ENCODE assay signal across 8 cellular contexts in the genomic region with DNA sequence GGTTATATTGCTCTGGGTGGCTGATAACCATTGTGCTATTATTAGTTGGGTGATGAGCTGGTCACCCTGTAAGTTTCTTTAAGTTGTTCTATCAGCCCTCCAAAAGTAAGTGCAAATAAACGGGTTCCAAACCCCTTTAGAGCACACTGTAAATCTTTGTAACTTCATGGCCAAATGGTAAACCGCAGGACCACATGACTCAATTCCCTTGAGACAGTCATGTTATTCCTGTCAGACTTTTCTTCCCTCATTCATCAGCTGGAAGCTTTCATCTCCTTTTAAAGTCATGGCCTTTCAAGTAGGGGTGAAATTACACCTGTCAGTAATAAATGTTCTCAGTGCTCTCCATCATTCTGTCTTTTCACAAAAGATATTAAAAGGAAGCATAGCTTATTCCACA.
A peak's percentile ranks its signal among the peaks of the same experiment; 100 is the strongest.
DNase-seq lines count a peak whose midpoint lies in the region; ATAC-seq and TF ChIP-seq lines count a peak whose summit lies in the region.

No MANE protein-coding gene starts in this region.

- TF ChIP-seq POLR2A in right lobe of liver (IDR thresholded peaks at IDR 0.05) (no peak), spleen (IDR thresholded peaks at IDR 0.05) (no peak)

- peaks cover 2% of the 10 kb centered on the region for H3K9me3 Mint-ChIP-seq in Calu3 (ENCODE audit: low read depth, unreplicated experiment)

- H3K9ac ChIP-seq in mammary epithelial cell (ENCODE audit: insufficient read depth, low read length), result no peak overlapping the region

- CTCF ChIA-PET in Calu3 (lab: Charles Lee), result interaction anchor here (0.6 to 1.1 kb wide), 2 partner anchors 17 to 83 kb away, joined by 3 to 4 read pairs; no protein-coding TSS in a partner anchor
- CTCF ChIA-PET in mammary epithelial cell (lab: Charles Lee; ENCODE audit: low non-redundant PET), result no interaction called here

- no peak overlapping the region for H3K27ac Mint-ChIP-seq in Calu3 (ENCODE audit: unreplicated experiment)

- no peak overlapping the region for H3K4me2 ChIP-seq in mammary epithelial cell (ENCODE audit: insufficient read depth, low read depth, low read length)

- intact Hi-C loops in Calu3 (cut with micrococcal nuclease; ENCODE audit: unreplicated experiment), result no loop called here
- intact Hi-C loops in mammary epithelial cell (cut with micrococcal nuclease), result no loop called here
- intact Hi-C loops in right lobe of liver (cut with DNase I), result no loop called here
- intact Hi-C loops in spleen (cut with DNase I; ENCODE audit: low total_unique reads), result no loop called here

- no peaks in the 10 kb centered on the region for H3K36me3 Mint-ChIP-seq in Calu3 (ENCODE audit: insufficient read depth, unreplicated experiment)

- H3K9me3 ChIP-seq in mammary epithelial cell (replicated peaks; ENCODE audit: insufficient read depth, low read length), result no peaks in the 10 kb centered on the region
- no peaks in the 10 kb centered on the region for H3K9me3 ChIP-seq in right lobe of liver
- no peaks in the 10 kb centered on the region for H3K9me3 ChIP-seq in spleen

- H3K27ac ChIP-seq in mammary epithelial cell (ENCODE audit: insufficient read depth, low read depth, low read length), result no peak overlapping the region
- H3K27ac ChIP-seq in right lobe of liver, result no peak overlapping the region
- peak overlapping the region in 4 of 8 donors; percentile 30 to 42 (median 37) for H3K27ac ChIP-seq in spleen

- peaks cover 11% of the 10 kb centered on the region for H3K4me1 Mint-ChIP-seq in Calu3 (ENCODE audit: low read depth, unreplicated experiment)

- dilution Hi-C loops in mammary epithelial cell (cut with HindIII; ENCODE audit: low sequenced_read_pairs), result no loop called here

- H3K36me3 ChIP-seq in mammary epithelial cell (ENCODE audit: insufficient read depth, low read length), result no peaks in the 10 kb centered on the region
- no peaks in the 10 kb centered on the region for H3K36me3 ChIP-seq in right lobe of liver
- H3K36me3 ChIP-seq in spleen, result no peaks in the 10 kb centered on the region

- H3K4me3 Mint-ChIP-seq in Calu3 (ENCODE audit: low read depth, unreplicated experiment), result no peak overlapping the region

- BruUV-seq in Calu3 (replicated peaks; lab: Mats Ljungman, UMichigan), result no TSS peak
- BruUV-seq in mammary epithelial cell (replicated peaks; lab: Mats Ljungman, UMichigan), result no TSS peak

- H4K20me1 ChIP-seq in mammary epithelial cell (ENCODE audit: insufficient read depth, low read length), result no peaks in the 10 kb centered on the region

- DNase-seq in Calu3, result peak; percentile 4
- DNase-seq in mammary epithelial cell, result peak; percentile 37
- DNase-seq in right lobe of liver, result no peak
- no peak for DNase-seq in stimulated activated naive CD4-positive, alpha-beta T cell (lab: John Stamatoyannopoulos, UW)
- no peak for DNase-seq in left lobe of liver (ENCODE audit: low spot score)
- no peak for DNase-seq in spleen

- TF ChIP-seq CTCF in Calu3 (IDR thresholded peaks at IDR 0.05; ENCODE audit: unreplicated experiment), result no peak
- TF ChIP-seq CTCF in mammary epithelial cell (conservative IDR thresholded peaks at IDR 0.05 in 1 of 2, IDR thresholded peaks at IDR 0.05 in 1 of 2; ENCODE audit: extremely low read depth in 1 of 2, insufficient read depth in 1 of 2, low read depth in 1 of 2, low read length in 2 of 2), result no peak
- no peak for TF ChIP-seq CTCF in right lobe of liver (IDR thresholded peaks at IDR 0.05)
- TF ChIP-seq CTCF in spleen (IDR thresholded peaks at IDR 0.05 in 8 of 11, conservative IDR thresholded peaks at IDR 0.05 in 3 of 11), result no peak

- no peak overlapping the region for H2AFZ ChIP-seq in mammary epithelial cell (ENCODE audit: low read depth, low read length)

- in situ Hi-C loops in mammary epithelial cell (cut with MboI; ENCODE audit: low sequenced_read_pairs in 2 of 2), result loop anchor here (10.0 to 25.0 kb wide), 2 partner anchors 246 to 376 kb away; no protein-coding TSS in a partner anchor

- ATAC-seq in GM19468 (IDR thresholded peaks at IDR 0.05; ENCODE audit: extremely low read depth, unreplicated experiment), result peak; percentile 79
- peak; percentile 89 for ATAC-seq in HG03378 (IDR thresholded peaks at IDR 0.05; ENCODE audit: unreplicated experiment)
- ATAC-seq in right lobe of liver, result no peak
- ATAC-seq in left lobe of liver, result no peak

- 0% methylated on average over 2 of the region's 2 CpGs for WGBS in mammary epithelial cell (ENCODE audit: low coverage, missing lambda C conversion rate)
- 28% methylated on average over 2 of the region's 2 CpGs for WGBS in right lobe of liver (ENCODE audit: insufficient coverage, low coverage, low lambda C conversion rate, missing lambda C conversion rate)
- 14 to 26% (median 22%) methylated on average over 2 of the region's 2 CpGs for WGBS in spleen, 5 donors

- H3K4me1 ChIP-seq in mammary epithelial cell (ENCODE audit: insufficient read depth, low read length) (no peaks in the 10 kb centered on the region), right lobe of liver (peaks cover 0 to 9% (median 0%) of the 10 kb centered on the region in 4 donors), spleen (peaks cover 0 to 17% (median 0%) of the 10 kb centered on the region in 6 donors)

- H3K79me2 ChIP-seq in mammary epithelial cell (ENCODE audit: insufficient read depth, low read length), result no peaks in the 10 kb centered on the region

- H3K27me3 ChIP-seq in mammary epithelial cell (ENCODE audit: insufficient read depth, low read length) (peaks cover 2% of the 10 kb centered on the region), right lobe of liver (peaks cover 0 to 3% of the 10 kb centered on the region in 2 donors), spleen (replicated peaks in 1 of 7) (no peaks in the 10 kb centered on the region)

- H3K4me3 ChIP-seq in mammary epithelial cell (replicated peaks in 1 of 3; ENCODE audit: insufficient read depth in 1 of 3, low read depth in 2 of 3, low read length in 3 of 3) (no peak overlapping the region), right lobe of liver (no peak overlapping the region), spleen (no peak overlapping the region)

- H3K27me3 Mint-ChIP-seq in Calu3 (ENCODE audit: unreplicated experiment), result no peaks in the 10 kb centered on the region

Comparison
In these comparisons a context has a peak if more than half of its experiments do, and no peak if none do; other contexts are left out.
1. DNase-seq: peak in Calu3 (single experiment) and mammary epithelial cell (single experiment); none in right lobe of liver (0 of 3), stimulated activated naive CD4-positive, alpha-beta T cell (0 of 6), left lobe of liver (single experiment) and spleen (single experiment).
2. ATAC-seq: peak in GM19468 (single experiment) and HG03378 (single experiment); none in right lobe of liver (0 of 4) and left lobe of liver (single experiment).